13 cellular contexts compared by ENCODE assay signal in the genomic region with DNA sequence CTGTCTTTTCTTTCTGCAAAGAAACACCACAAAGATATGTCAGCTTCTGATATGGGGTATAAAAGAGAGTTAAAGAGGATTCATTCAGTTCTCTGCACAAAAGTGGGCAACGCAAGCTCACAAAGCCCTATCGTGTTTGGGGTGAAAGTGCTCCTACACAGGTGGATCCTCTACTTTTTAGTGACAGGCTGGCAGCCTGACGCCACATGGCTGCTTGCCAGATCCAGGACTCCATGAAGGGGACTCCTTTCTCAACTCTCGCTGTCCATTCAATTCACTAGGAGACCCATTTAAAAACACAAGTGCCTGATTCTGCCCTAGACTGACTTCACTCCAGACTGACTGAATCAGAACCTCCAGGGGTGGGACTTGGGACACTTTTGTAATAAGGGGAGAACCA.
"Had no signal": no experiment of that assay in that cellular context is flagged by ENCODE, and none has a peak within 500 bp of the region (broad histone marks: within the 10 kb centered on the region; RNA-seq: fewer than 3 reads in every experiment).

No MANE protein-coding gene starts in this region.

- H3K9me3 Mint-ChIP-seq: activated T-cell treated with anti-CD3 and anti-CD28 coated beads, Interleukin-2, amount 50 U/mL, for 4 hours had no signal

- H3K27ac ChIP-seq: parathyroid adenoma, tibial nerve, WERI-Rb-1 had no signal

- H3K36me3 ChIP-seq: WERI-Rb-1 had no signal

- H3K4me3 ChIP-seq: tibial nerve had no signal

- H3K4me3 Mint-ChIP-seq: activated T-cell treated with anti-CD3 and anti-CD28 coated beads, Interleukin-2, amount 50 U/mL, for 4 hours had no signal

- DNase-seq: activated CD4-positive, alpha-beta T cell treated with anti-CD3 and anti-CD28 coated beads, Interleukin-2, amount 50 U/mL, for 1 hour; activated T-cell treated with anti-CD3 and anti-CD28 coated beads, Interleukin-2, amount 50 U/mL, for 4 hours; effector CD4-positive, alpha-beta T cell; foreskin melanocyte; kidney; left ventricle myocardium superior; mesendoderm; stimulated activated CD4-positive, alpha-beta T cell treated with anti-CD3 and anti-CD28 coated beads, Interleukin-15, amount 100 ng/mL, for 24 hours; stimulated activated CD4-positive, alpha-beta T cell treated with anti-CD3 and anti-CD28 coated beads, Interleukin-4, amount 100 ng/mL, for 4 hours; T1000; WERI-Rb-1 had no signal

- ATAC-seq: activated T-cell treated with anti-CD3 and anti-CD28 coated beads, Interleukin-2, amount 50 U/mL, for 4 hours had no signal

- H3K9me3 ChIP-seq: tibial nerve had no signal

- H3K27me3 ChIP-seq: tibial nerve had no signal
